ENCODE assay signal across 19 cellular contexts in the genomic region with DNA sequence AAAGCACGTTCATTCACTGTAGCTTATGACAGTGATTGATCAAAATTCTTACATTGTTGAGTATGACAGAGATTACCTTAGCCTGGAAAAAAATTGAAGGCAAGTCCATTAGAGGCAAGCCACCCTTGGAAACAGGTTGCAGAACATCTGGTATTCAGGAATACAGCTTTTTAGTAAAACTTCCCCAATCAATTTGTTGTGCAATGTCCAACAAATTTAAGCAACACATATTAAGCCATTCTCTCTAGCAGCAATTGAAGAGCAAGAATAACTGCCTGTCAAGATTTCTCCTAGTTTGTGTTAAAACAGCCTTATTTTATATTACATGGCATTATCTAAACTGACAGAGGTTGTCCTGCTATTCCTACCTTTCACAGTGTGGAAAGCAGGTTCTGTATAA. TPM values are rescaled to one million over a fixed set of nuclear protein-coding genes. Genes with fewer than 3 reads are reported as not detected.
A peak's percentile ranks its signal among the peaks of the same experiment; 100 is the strongest.
DNase-seq lines count a peak whose midpoint lies in the region; ATAC-seq and TF ChIP-seq lines count a peak whose summit lies in the region.
"Had no signal": no experiment of that assay in that cellular context is flagged by ENCODE, and none has a peak within 500 bp of the region (broad histone marks: within the 10 kb centered on the region; RNA-seq: fewer than 3 reads in every experiment).

No MANE protein-coding gene starts in this region.

- peak overlapping the region; percentile 78 for H3K27ac ChIP-seq in HL-60 (replicated peaks)
- peak overlapping the region in 1 of 3 donors; percentile 1 for H3K27ac ChIP-seq in right lobe of liver
- H3K27ac ChIP-seq: RWPE1, SJSA1 had no signal

- intact Hi-C loops in right lobe of liver (cut with DNase I) = no loop called here

- TF ChIP-seq POLR2A in right lobe of liver (IDR thresholded peaks at IDR 0.05) = no peak

- no peak overlapping the region for H3K9ac ChIP-seq in adipocyte (ENCODE audit: low read length)

- H3K36me3 ChIP-seq in adipocyte (ENCODE audit: control insufficient read depth, insufficient read depth, low read length, severe bottlenecking) = peaks cover 7% of the 10 kb centered on the region
- peaks cover 0 to 6% (median 0%) of the 10 kb centered on the region in 4 donors for H3K36me3 ChIP-seq in right lobe of liver
- H3K36me3 ChIP-seq: HAP-1 had no signal

- DNase-seq in HL-60 (ENCODE audit: low read depth in 1 of 2, low spot score in 1 of 2) = peak; percentile 48 to 60
- peak; percentile 28 to 64 for DNase-seq in NOMO-1 (lab: John Stamatoyannopoulos, UW; ENCODE audit: unreplicated experiment in 2 of 2)
- DNase-seq in adipocyte (ENCODE audit: low read depth) = peak; percentile 12
- no peak for DNase-seq in right lobe of liver
- no peak for DNase-seq in NCI-H345 (lab: John Stamatoyannopoulos, UW)
- DNase-seq in dermis blood vessel endothelial cell = no peak
- DNase-seq in NCI-H748 (lab: John Stamatoyannopoulos, UW; ENCODE audit: unreplicated experiment) = no peak
- DNase-seq: BE2C; CD8-positive, alpha-beta memory T cell; DMS79; NCI-H1105 treated with DMSO at 0.1 percent for 48 hours; NCI-H187; NCI-H774; PC-3; T-helper 9 cell had no signal

- TF ChIP-seq CTCF in HL-60 (IDR thresholded peaks at IDR 0.05; ENCODE audit: insufficient read depth, low read length) (no peak), right lobe of liver (IDR thresholded peaks at IDR 0.05) (no peak)

- WGBS in right lobe of liver (ENCODE audit: insufficient coverage, low coverage, low lambda C conversion rate, missing lambda C conversion rate) = 13% methylated on average over 1 of the region's 1 CpG

- H3K27me3 ChIP-seq in HL-60 (ENCODE audit: insufficient read depth, poor library complexity, severe bottlenecking) = no peaks in the 10 kb centered on the region
- no peaks in the 10 kb centered on the region for H3K27me3 ChIP-seq in adipocyte (replicated peaks; ENCODE audit: control insufficient read depth, insufficient read depth, low read length)
- no peaks in the 10 kb centered on the region for H3K27me3 ChIP-seq in right lobe of liver
- H3K27me3 ChIP-seq: BE2C, SJSA1 had no signal

- H3K4me3 ChIP-seq in HL-60 (replicated peaks; ENCODE audit: insufficient read depth, low read length) (no peak overlapping the region), adipocyte (ENCODE audit: low read length) (no peak overlapping the region), right lobe of liver (no peak overlapping the region)
- H3K4me3 ChIP-seq: HAP-1, SJSA1 had no signal

- ATAC-seq in right lobe of liver (peak; percentile 73 to 88 (median 83)), HG03139 (IDR thresholded peaks at IDR 0.05; ENCODE audit: unreplicated experiment) (no peak)
- ATAC-seq: PC-3 had no signal

- H3K9me3 ChIP-seq in adipocyte (ENCODE audit: control insufficient read depth, low read length) = no peaks in the 10 kb centered on the region
- H3K9me3 ChIP-seq in right lobe of liver = no peaks in the 10 kb centered on the region
- H3K9me3 ChIP-seq: BE2C, HAP-1, SJSA1 had no signal

- peaks cover 17% of the 10 kb centered on the region for H3K4me1 ChIP-seq in adipocyte (ENCODE audit: control insufficient read depth, insufficient read depth, low read length)
- peaks cover 0 to 18% (median 4%) of the 10 kb centered on the region in 4 donors for H3K4me1 ChIP-seq in right lobe of liver

RNA-seq across cellular contexts. Expression of gene BCL2L13, which starts 37.0 kb away (rescaled TPM):
- total RNA-seq in right lobe of liver (10 to 100 TPM; 26.2 to 44.5 (median 37.3) TPM), dermis blood vessel endothelial cell (42.0 and 55.6 TPM in 2 replicates)

RNA-seq across cellular contexts. Expression of gene ATP6V1E1, which starts 47.0 kb away (rescaled TPM):
- 10 to 100 TPM; 30.8 to 87.3 (median 44.0) TPM for total RNA-seq in right lobe of liver
- 139 and 140 TPM in 2 replicates for total RNA-seq in dermis blood vessel endothelial cell

Comparison
In these comparisons a context has a peak if more than half of its experiments do, and no peak if none do; other contexts are left out.
1. DNase-seq: peak in HL-60 (2 of 2), NOMO-1 (2 of 2) and adipocyte (single experiment); none in right lobe of liver (0 of 3), NCI-H345 (single experiment), dermis blood vessel endothelial cell (single experiment) and NCI-H748 (single experiment).